9 cellular contexts compared by ENCODE assay signal in genomic region chr9:35658894-35659220, GRCh38. TPM values are rescaled to one million over a fixed set of nuclear protein-coding genes. Genes with fewer than 3 reads are reported as not detected.
DNase-seq lines count a peak whose midpoint lies in the region; ATAC-seq, FAIRE-seq and TF ChIP-seq lines count a peak whose summit lies in the region.
"Had no signal": no experiment of that assay in that cellular context is flagged by ENCODE, and none has a peak within 500 bp of the region (broad histone marks: within the 10 kb centered on the region; RNA-seq: fewer than 3 reads in every experiment).

No MANE protein-coding gene starts in this region.

- H3K4me3 Mint-ChIP-seq in brain, result peak overlapping the region; percentile 80 to 86 (median 86)

- peaks cover 68% of the 10 kb centered on the region for H3K4me1 Mint-ChIP-seq in brain

- H3K27me3 Mint-ChIP-seq in brain, result no peaks in the 10 kb centered on the region

- peak overlapping the region; percentile 94 to 97 for H3K9ac ChIP-seq in kidney (ENCODE audit: low read length in 2 of 2)

- H3K9me3 Mint-ChIP-seq in brain, result peaks cover 0 to 9% (median 0%) of the 10 kb centered on the region in 5 experiments

- no peak for ATAC-seq in GM18858 (IDR thresholded peaks at IDR 0.05; ENCODE audit: unreplicated experiment)

- FAIRE-seq in kidney (lab: Jason Lieb, UNC), result no peak

- H3K36me3 ChIP-seq in kidney (ENCODE audit: control insufficient read depth in 1 of 2, insufficient read depth in 2 of 2, low read length in 2 of 2), result peaks cover 3 to 10% of the 10 kb centered on the region in 2 donors

- peak overlapping the region; percentile 73 to 91 for H3K4me3 ChIP-seq in kidney (ENCODE audit: low read length in 2 of 2)

- peak overlapping the region; percentile 99 to 100 for H3K27ac ChIP-seq in kidney (ENCODE audit: low read depth in 2 of 2, low read length in 2 of 2)
- H3K27ac ChIP-seq in substantia nigra (ENCODE audit: low read depth, low read length, poor library complexity, severe bottlenecking), result peak overlapping the region; percentile 98

- H3K4me1 ChIP-seq in kidney (ENCODE audit: control insufficient read depth in 1 of 2, insufficient read depth in 1 of 2, low read depth in 1 of 2, low read length in 2 of 2), result peaks cover 9 to 10% of the 10 kb centered on the region in 2 donors

- intact Hi-C loops in kidney (cut with DNase I), result no loop called here

- peak overlapping the region; percentile 95 to 100 (median 99) for H3K27ac Mint-ChIP-seq in brain

- H3K9me3 ChIP-seq in kidney (ENCODE audit: control insufficient read depth in 1 of 2, low read length in 2 of 2), result no peaks in the 10 kb centered on the region

- peak in 1 of 2 experiments; percentile 13 for TF ChIP-seq CTCF in brain (conservative IDR thresholded peaks at IDR 0.05)
- TF ChIP-seq CTCF in kidney (IDR thresholded peaks at IDR 0.05; ENCODE audit: borderline replicate concordance, extremely low read depth, insufficient read depth), result no peak

- peaks cover 26% of the 10 kb centered on the region for H3K36me3 Mint-ChIP-seq in brain

- peak; percentile 26 to 50 for DNase-seq in NCI-H526 (lab: John Stamatoyannopoulos, UW)
- DNase-seq in NCI-H526 treated with DMSO at 0.1 percent for 48 hours (lab: John Stamatoyannopoulos, UW), result no peak
- peak; percentile 43 for DNase-seq in MV-4-11 (lab: John Stamatoyannopoulos, UW)
- peak; percentile 74 for DNase-seq in kidney
- DNase-seq in substantia nigra (lab: John Stamatoyannopoulos, UW), result peak in 4 of 49 donors; percentile 20 to 34 (median 27)
- no peak for DNase-seq in T-helper 9 cell

RNA-seq across cellular contexts. Expression of gene CCDC107, which starts 0.8 kb away (rescaled TPM):
- 45.7 TPM for polyA plus RNA-seq in brain (ENCODE audit: insufficient read depth, low read depth, low replicate concordance)
- total RNA-seq in kidney, result 26.8 TPM
- 52.3 TPM for polyA plus RNA-seq in kidney (ENCODE audit: insufficient read depth, low read depth, low replicate concordance)

RNA-seq across cellular contexts. Expression of gene RMRP, which starts 1.0 kb away (rescaled TPM):
- polyA plus RNA-seq in brain (ENCODE audit: insufficient read depth, low read depth, low replicate concordance) (not detected), kidney (ENCODE audit: insufficient read depth, low read depth, low replicate concordance) (not detected)
- total RNA-seq in kidney, result 36,256 TPM

RNA-seq across cellular contexts. Expression of gene ARHGEF39, which starts 6.1 kb away (rescaled TPM):
- polyA plus RNA-seq in brain (ENCODE audit: insufficient read depth, low read depth, low replicate concordance) (11.6 TPM), kidney (ENCODE audit: insufficient read depth, low read depth, low replicate concordance) (0.17 TPM)
- total RNA-seq in kidney, result 0.72 TPM

RNA-seq across cellular contexts. Expression of gene SIT1, which starts 8.1 kb away (rescaled TPM):
- polyA plus RNA-seq in brain (ENCODE audit: insufficient read depth, low read depth, low replicate concordance) (2.0 TPM), kidney (ENCODE audit: insufficient read depth, low read depth, low replicate concordance) (0.32 TPM)
- 3.1 TPM for total RNA-seq in kidney
- total RNA-seq: glomerular endothelial cell had no signal

RNA-seq across cellular contexts. Expression of gene CA9, which starts 14.9 kb away (rescaled TPM):
- polyA plus RNA-seq in brain (ENCODE audit: insufficient read depth, low read depth, low replicate concordance), result 3.7 TPM
- 0.85 TPM for total RNA-seq in kidney
- 0.67 TPM for polyA plus RNA-seq in kidney (ENCODE audit: insufficient read depth, low read depth, low replicate concordance)
- total RNA-seq: glomerular endothelial cell had no signal

Comparison
In these comparisons a context has a peak if more than half of its experiments do, and no peak if none do; other contexts are left out.
1. DNase-seq: peak in NCI-H526 (2 of 2), MV-4-11 (single experiment) and kidney (single experiment); none in NCI-H526 treated with DMSO at 0.1 percent for 48 hours (single experiment) and T-helper 9 cell (single experiment).
2. RNA of gene ARHGEF39, which starts 6.1 kb away (polyA plus RNA-seq): 11.6 TPM in brain (single experiment); 0.17 TPM in kidney (single experiment); every median in the first group is over 10 times any median in the second.